In the genomic region with DNA sequence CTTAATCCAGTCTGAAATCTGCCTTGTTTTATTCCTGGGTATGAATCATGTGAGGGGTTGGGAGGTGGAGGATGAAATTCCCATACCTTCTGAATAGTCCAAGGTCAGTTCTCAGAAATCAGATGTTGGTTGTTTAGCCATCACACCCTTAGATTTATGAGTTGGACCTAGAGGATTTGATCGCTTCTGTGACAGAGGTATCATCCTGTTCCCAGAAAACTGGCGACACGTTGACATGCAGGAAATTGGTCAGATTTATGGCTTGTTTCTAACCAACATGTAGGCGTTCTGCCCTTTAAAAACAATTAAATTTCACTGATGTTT, we compare ENCODE assay signal across 1 cellular context.
TF ChIP-seq lines count a peak whose summit lies in the region.

No MANE protein-coding gene starts in this region.

TF ChIP-seq in HepG2, 621 proteins besides CTCF, POLR2A, EP300 and RAD21:
- no peak for TF ChIP-seq ZNF205 (CRISPR knock-in tag; IDR thresholded peaks at IDR 0.05)
- TF ChIP-seq, protein P1, sequence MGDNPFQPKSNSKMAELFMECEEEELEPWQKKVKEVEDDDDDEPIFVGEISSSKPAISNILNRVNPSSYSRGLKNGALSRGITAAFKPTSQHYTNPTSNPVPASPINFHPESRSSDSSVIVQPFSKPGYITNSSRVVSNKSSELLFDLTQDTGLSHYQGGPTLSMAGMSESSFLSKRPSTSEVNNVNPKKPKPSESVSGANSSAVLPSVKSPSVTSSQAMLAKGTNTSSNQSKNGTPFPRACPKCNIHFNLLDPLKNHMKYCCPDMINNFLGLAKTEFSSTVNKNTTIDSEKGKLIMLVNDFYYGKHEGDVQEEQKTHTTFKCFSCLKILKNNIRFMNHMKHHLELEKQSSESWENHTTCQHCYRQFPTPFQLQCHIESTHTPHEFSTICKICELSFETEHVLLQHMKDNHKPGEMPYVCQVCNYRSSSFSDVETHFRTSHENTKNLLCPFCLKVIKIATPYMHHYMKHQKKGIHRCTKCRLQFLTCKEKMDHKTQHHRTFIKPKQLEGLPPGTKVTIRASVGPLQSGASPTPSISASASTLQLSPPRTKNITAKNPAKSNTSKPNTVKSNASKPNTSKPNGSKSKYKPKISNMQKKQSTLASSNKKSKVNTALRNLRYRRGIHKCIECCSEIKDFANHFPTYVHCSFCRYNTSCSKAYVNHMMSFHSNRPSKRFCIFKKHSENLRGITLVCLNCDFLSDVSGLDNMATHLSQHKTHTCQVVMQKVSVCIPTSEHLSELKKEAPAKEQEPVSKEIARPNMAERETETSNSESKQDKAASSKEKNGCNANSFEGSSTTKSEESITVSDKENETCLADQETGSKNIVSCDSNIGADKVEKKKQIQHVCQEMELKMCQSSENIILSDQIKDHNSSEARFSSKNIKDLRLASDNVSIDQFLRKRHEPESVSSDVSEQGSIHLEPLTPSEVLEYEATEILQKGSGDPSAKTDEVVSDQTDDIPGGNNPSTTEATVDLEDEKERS (CRISPR knock-in tag; IDR thresholded peaks at IDR 0.05), result no peak
- TF ChIP-seq ZNF550 (CRISPR knock-in tag; IDR thresholded peaks at IDR 0.05; ENCODE audit: borderline replicate concordance), result no peak
- TF ChIP-seq, protein P2, sequence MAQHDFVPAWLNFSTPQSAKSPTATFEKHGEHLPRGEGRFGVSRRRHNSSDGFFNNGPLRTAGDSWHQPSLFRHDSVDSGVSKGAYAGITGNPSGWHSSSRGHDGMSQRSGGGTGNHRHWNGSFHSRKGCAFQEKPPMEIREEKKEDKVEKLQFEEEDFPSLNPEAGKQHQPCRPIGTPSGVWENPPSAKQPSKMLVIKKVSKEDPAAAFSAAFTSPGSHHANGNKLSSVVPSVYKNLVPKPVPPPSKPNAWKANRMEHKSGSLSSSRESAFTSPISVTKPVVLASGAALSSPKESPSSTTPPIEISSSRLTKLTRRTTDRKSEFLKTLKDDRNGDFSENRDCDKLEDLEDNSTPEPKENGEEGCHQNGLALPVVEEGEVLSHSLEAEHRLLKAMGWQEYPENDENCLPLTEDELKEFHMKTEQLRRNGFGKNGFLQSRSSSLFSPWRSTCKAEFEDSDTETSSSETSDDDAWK (CRISPR knock-in tag; IDR thresholded peaks at IDR 0.05), result no peak
- TF ChIP-seq TAF15 (IDR thresholded peaks at IDR 0.05; ENCODE audit: low read depth, low read length, poor library complexity, severe bottlenecking), result no peak
- TF ChIP-seq SSRP1 (CRISPR knock-in tag; IDR thresholded peaks at IDR 0.05), result no peak
- no peak for TF ChIP-seq TBX2 (CRISPR knock-in tag; IDR thresholded peaks at IDR 0.05; ENCODE audit: borderline replicate concordance)
- no peak for TF ChIP-seq SP140L (CRISPR knock-in tag; IDR thresholded peaks at IDR 0.05; ENCODE audit: borderline replicate concordance)
- no peak for TF ChIP-seq ZNF839 (CRISPR knock-in tag; IDR thresholded peaks at IDR 0.05; ENCODE audit: borderline replicate concordance)
- TF ChIP-seq ZNF841 (CRISPR knock-in tag; IDR thresholded peaks at IDR 0.05; ENCODE audit: borderline replicate concordance), result no peak
- no peak for TF ChIP-seq EED (CRISPR knock-in tag; IDR thresholded peaks at IDR 0.05)
